8 cellular contexts compared by ENCODE assay signal in the genomic region with DNA sequence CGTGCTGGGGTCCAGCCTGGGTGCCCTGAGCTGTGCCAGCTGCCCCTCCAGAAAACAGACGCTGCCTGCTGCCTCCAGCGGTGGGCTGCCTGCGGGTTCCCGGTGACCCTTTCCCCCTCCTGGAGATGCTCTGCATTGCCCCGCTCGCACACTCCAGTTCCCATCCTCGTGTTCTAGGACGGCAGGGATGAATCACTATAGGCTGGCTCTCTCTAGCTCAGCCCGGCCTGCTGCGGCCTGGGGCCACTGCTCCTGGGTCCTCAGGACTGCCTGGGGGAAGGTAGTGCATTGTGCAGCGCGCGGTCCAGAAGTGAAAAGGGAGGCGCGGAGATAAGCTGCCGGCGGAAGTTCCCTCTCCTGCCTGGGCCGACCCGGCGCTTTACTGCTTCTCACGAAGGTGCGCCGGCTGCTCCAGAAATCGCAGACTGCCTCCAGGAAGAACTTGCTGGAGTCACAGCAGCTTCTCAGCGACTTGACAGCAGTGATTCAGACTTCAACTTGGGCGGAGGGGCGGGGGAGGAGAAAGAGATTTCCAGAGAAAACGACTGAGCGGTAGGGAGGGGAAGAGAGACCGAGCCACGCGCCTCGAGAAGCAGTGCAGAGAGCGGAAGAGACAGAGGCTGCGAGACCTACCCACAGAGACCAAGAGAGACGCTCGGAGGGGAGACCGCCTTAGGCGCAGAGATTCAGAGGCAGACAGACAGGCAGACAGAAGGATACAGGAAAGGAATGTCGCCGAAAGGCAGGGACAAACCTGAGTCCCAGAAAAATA. TPM values are rescaled to one million over a fixed set of nuclear protein-coding genes. Genes with fewer than 3 reads are reported as not detected.
DNase-seq lines count a peak whose midpoint lies in the region; ATAC-seq and TF ChIP-seq lines count a peak whose summit lies in the region.

No MANE protein-coding gene starts in this region.

- H3K27me3 Mint-ChIP-seq in GM23338 (ENCODE audit: insufficient read depth, low read depth, poor library complexity) (peaks cover 94% of the 10 kb centered on the region), WTC11 (ENCODE audit: low read depth) (peaks cover 99% of the 10 kb centered on the region)

- no peaks in the 10 kb centered on the region for H3K79me2 ChIP-seq in GM23338 (replicated peaks; ENCODE audit: insufficient read depth)

- H3K9me3 Mint-ChIP-seq in GM23338 = peaks cover 9% of the 10 kb centered on the region; the same call in 2 of the 3 replicates
- no peaks in the 10 kb centered on the region for H3K9me3 Mint-ChIP-seq in WTC11

- H3K36me3 ChIP-seq in GM23338 (ENCODE audit: insufficient read depth) = no peaks in the 10 kb centered on the region

- peaks cover 100% of the 10 kb centered on the region for H3K27me3 ChIP-seq in GM23338 (ENCODE audit: insufficient read depth)

- H3F3A ChIP-seq in GM23338 (replicated peaks; ENCODE audit: low read depth) = 0 out of 2 replicates have a peak, but pooled peaks cover 21% of the 10 kb centered on the region

- H4K20me1 ChIP-seq in GM23338 (replicated peaks; ENCODE audit: insufficient read depth) = peaks cover 25% of the 10 kb centered on the region

- CTCF ChIA-PET in WTC11 (lab: Charles Lee) = interaction anchor here (0.5 to 2.9 kb wide), 10 partner anchors 14 to 388 kb away, joined by 3 to 19 read pairs (median 6); no protein-coding TSS in a partner anchor

- no peaks in the 10 kb centered on the region for H3K9me2 ChIP-seq in GM23338 (ENCODE audit: insufficient read depth)

- peak in 1 of 2 experiments; percentile 42; a peak in 3 of 4 replicates for TF ChIP-seq CTCF in GM23338 (conservative IDR thresholded peaks at IDR 0.05; ENCODE audit: low read depth in 2 of 2)
- no peak for TF ChIP-seq CTCF in WTC11 (IDR thresholded peaks at IDR 0.05)
- peak; percentile 57 for TF ChIP-seq CTCF in fibroblast of the aortic adventitia (IDR thresholded peaks at IDR 0.05; ENCODE audit: insufficient read depth, low read length)
- TF ChIP-seq CTCF in omental fat pad (IDR thresholded peaks at IDR 0.05) = no peak

- H3K4me2 ChIP-seq in GM23338 = peak overlapping the region; percentile 76

- H2AFZ ChIP-seq in GM23338 = 0 out of 2 replicates have a peak overlapping the region, but pooled peaks have one; percentile 74

- no peaks in the 10 kb centered on the region for H3K36me3 Mint-ChIP-seq in GM23338 (ENCODE audit: low read depth)
- no peaks in the 10 kb centered on the region for H3K36me3 Mint-ChIP-seq in WTC11

- no peak overlapping the region for H3K27ac ChIP-seq in GM23338 (ENCODE audit: low read depth)

- H3K27ac Mint-ChIP-seq in GM23338 = no peak overlapping the region
- H3K27ac Mint-ChIP-seq in WTC11 = no peak overlapping the region

- POLR2A ChIA-PET in WTC11 (lab: Charles Lee) = interaction anchor here (0.5 to 1.3 kb wide), 2 partner anchors 10 to 842 kb away, joined by 3 to 4 read pairs; no protein-coding TSS in a partner anchor

- H3K4me3 ChIP-seq in GM23338 (peak overlapping the region; percentile 55), fibroblast of the aortic adventitia (ENCODE audit: low read depth, low read length) (peak overlapping the region; percentile 52)

- H3K4me3 Mint-ChIP-seq in GM23338 (peak overlapping the region; percentile 62), WTC11 (peak overlapping the region; percentile 65)

- DNase-seq in EL (peak; percentile 77), GM23338 (ENCODE audit: low spot score) (peak; percentile 84), WTC11 (ENCODE audit: low spot score) (peak; percentile 69), fibroblast of the aortic adventitia (ENCODE audit: low read depth) (peak; percentile 85), omental fat pad (ENCODE audit: low spot score) (no peak), epidermal melanocyte (ENCODE audit: insufficient read length, low spot score) (no peak), NOMO-1 treated with dmso at 0.1 percent for 144 hours (lab: John Stamatoyannopoulos, UW; ENCODE audit: unreplicated experiment) (no peak), cerebellar cortex (ENCODE audit: low spot score) (no peak)

- H3K4me1 Mint-ChIP-seq in GM23338 (peaks cover 32% of the 10 kb centered on the region), WTC11 (peaks cover 37% of the 10 kb centered on the region)

- ATAC-seq in GM23338 (peak; percentile 71), WTC11 (peak; percentile 75), omental fat pad (ENCODE audit: low FRiP score) (peak; percentile 87)

- peaks cover 27% of the 10 kb centered on the region for H3K4me1 ChIP-seq in GM23338 (ENCODE audit: insufficient read depth)

TF ChIP-seq in GM23338, 12 proteins besides CTCF, POLR2A, EP300 and RAD21 (continues in another document):
- TF ChIP-seq EZH2phosphoT487 (IDR thresholded peaks at IDR 0.05; ENCODE audit: unreplicated experiment) (peak; percentile 77), EZH2 (IDR thresholded peaks at IDR 0.05; ENCODE audit: low read depth, unreplicated experiment) (peak; percentile 95), ZNF331 (CRISPR knock-in tag; IDR thresholded peaks at IDR 0.05; ENCODE audit: low read depth) (no peak)
- TF ChIP-seq, protein P1, sequence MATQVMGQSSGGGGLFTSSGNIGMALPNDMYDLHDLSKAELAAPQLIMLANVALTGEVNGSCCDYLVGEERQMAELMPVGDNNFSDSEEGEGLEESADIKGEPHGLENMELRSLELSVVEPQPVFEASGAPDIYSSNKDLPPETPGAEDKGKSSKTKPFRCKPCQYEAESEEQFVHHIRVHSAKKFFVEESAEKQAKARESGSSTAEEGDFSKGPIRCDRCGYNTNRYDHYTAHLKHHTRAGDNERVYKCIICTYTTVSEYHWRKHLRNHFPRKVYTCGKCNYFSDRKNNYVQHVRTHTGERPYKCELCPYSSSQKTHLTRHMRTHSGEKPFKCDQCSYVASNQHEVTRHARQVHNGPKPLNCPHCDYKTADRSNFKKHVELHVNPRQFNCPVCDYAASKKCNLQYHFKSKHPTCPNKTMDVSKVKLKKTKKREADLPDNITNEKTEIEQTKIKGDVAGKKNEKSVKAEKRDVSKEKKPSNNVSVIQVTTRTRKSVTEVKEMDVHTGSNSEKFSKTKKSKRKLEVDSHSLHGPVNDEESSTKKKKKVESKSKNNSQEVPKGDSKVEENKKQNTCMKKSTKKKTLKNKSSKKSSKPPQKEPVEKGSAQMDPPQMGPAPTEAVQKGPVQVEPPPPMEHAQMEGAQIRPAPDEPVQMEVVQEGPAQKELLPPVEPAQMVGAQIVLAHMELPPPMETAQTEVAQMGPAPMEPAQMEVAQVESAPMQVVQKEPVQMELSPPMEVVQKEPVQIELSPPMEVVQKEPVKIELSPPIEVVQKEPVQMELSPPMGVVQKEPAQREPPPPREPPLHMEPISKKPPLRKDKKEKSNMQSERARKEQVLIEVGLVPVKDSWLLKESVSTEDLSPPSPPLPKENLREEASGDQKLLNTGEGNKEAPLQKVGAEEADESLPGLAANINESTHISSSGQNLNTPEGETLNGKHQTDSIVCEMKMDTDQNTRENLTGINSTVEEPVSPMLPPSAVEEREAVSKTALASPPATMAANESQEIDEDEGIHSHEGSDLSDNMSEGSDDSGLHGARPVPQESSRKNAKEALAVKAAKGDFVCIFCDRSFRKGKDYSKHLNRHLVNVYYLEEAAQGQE (IDR thresholded peaks at IDR 0.05; ENCODE audit: unreplicated experiment) = no peak

TF ChIP-seq in WTC11, 78 proteins besides CTCF, POLR2A, EP300 and RAD21:
- 0 out of 2 replicates have a peak, but pooled peaks have one; percentile 26 for TF ChIP-seq TP53 (CRISPR knock-in tag; IDR thresholded peaks at IDR 0.05)
- TF ChIP-seq ZNF232 (CRISPR knock-in tag; IDR thresholded peaks at IDR 0.05) = no peak
- TF ChIP-seq ETV6 (CRISPR knock-in tag; IDR thresholded peaks at IDR 0.05) = no peak
- TF ChIP-seq, protein P2, sequence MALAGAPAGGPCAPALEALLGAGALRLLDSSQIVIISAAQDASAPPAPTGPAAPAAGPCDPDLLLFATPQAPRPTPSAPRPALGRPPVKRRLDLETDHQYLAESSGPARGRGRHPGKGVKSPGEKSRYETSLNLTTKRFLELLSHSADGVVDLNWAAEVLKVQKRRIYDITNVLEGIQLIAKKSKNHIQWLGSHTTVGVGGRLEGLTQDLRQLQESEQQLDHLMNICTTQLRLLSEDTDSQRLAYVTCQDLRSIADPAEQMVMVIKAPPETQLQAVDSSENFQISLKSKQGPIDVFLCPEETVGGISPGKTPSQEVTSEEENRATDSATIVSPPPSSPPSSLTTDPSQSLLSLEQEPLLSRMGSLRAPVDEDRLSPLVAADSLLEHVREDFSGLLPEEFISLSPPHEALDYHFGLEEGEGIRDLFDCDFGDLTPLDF (CRISPR knock-in tag; IDR thresholded peaks at IDR 0.05) = no peak

RNA-seq across cellular contexts. Expression of a gene that starts 6.7 kb away (rescaled TPM):
- not detected in 2 replicates for total RNA-seq in GM23338 (2014; rRNA removed; shearing (Covaris generic))
- polyA plus RNA-seq in GM23338 (2016; fragmentation: Nextera tagmentation; extraction: Ambion mirVana) = 0.40 and 0.61 TPM in 2 replicates
- total RNA-seq in WTC11 (2021) = 0.28 to 0.62 TPM (median 0.41 TPM) in 3 replicates
- total RNA-seq in fibroblast of the aortic adventitia (ENCODE audit: low replicate concordance) = 4.3 and 17.6 TPM in 2 replicates
- 10 to 100 TPM in 3 of 4 donors, 1 to 10 TPM in 1; 9.7 to 20.5 (median 14.2) TPM for total RNA-seq in omental fat pad

Comparison
In these comparisons a context has a peak if more than half of its experiments do, and no peak if none do; other contexts are left out.
1. DNase-seq: peak in EL (single experiment), GM23338 (single experiment), WTC11 (single experiment) and fibroblast of the aortic adventitia (single experiment); none in omental fat pad (single experiment), epidermal melanocyte (single experiment), NOMO-1 treated with dmso at 0.1 percent for 144 hours (single experiment) and cerebellar cortex (single experiment).
2. Peak in every context shown above with its lines, with median percentiles within 50 percentile points of each other: ATAC-seq.